24 cellular contexts compared by ENCODE assay signal in the genomic region with DNA sequence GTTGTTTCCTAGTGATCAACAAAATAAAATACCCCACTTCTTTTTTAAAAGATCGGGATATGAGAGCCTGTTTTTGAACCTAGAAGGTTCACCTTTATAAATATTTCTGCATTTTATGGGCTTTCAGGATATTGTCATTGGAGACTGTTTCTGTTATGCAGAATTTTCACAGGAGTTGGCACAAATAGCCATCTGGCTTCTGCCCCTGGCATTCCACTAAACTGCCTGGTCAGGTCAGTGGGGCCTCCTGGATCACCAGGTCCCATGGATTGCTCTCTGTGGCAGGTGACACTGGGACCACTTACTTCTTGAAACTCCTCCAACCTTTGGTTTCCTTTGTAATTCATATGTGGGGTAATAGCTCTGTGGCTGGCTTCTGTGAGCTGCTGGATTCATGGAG. TPM values are rescaled to one million over a fixed set of nuclear protein-coding genes. Genes with fewer than 3 reads are reported as not detected.
DNase-seq lines count a peak whose midpoint lies in the region; ATAC-seq, FAIRE-seq and TF ChIP-seq lines count a peak whose summit lies in the region.
"Had no signal": no experiment of that assay in that cellular context is flagged by ENCODE, and none has a peak within 500 bp of the region (broad histone marks: within the 10 kb centered on the region; RNA-seq: fewer than 3 reads in every experiment).

No MANE protein-coding gene starts in this region.

- CTCF ChIA-PET in GM12878 (lab: Yijun Ruan, JAX), result no interaction called here

- ATAC-seq in Right ventricle myocardium inferior (peak; percentile 35), GM12878 (no peak)
- ATAC-seq: PC-3 had no signal

- SMC1A ChIA-PET in GM12878 (lab: Charles Lee; ENCODE audit: uncharacterized antibody, unreplicated experiment), result interaction anchor here (1.7 kb wide), 1 partner anchor 153 kb away, joined by 3 read pairs; no protein-coding TSS in a partner anchor

- no peak for TF ChIP-seq CTCF in GM12878 (IDR thresholded peaks at IDR 0.05 in 2 of 3, conservative IDR thresholded peaks at IDR 0.05 in 1 of 3; ENCODE audit: control insufficient read depth in 2 of 3, extremely low read depth in 1 of 3, insufficient read depth in 1 of 3, low read depth in 3 of 3, low read length in 3 of 3)
- no peak for TF ChIP-seq CTCF in right atrium auricular region (IDR thresholded peaks at IDR 0.05)
- TF ChIP-seq CTCF in tibial artery (IDR thresholded peaks at IDR 0.05), result no peak
- no peak for TF ChIP-seq CTCF in tibial nerve (IDR thresholded peaks at IDR 0.05)
- TF ChIP-seq CTCF in transverse colon (IDR thresholded peaks at IDR 0.05), result no peak

- H4K20me1 ChIP-seq in GM12878 (ENCODE audit: control insufficient read depth, insufficient read depth), result no peaks in the 10 kb centered on the region

- in situ Hi-C loops in GM12878 (cut with MboI) (no loop called here), transverse colon (cut with MboI; ENCODE audit: low pct_ligation_motif_present in 1 of 4, low pct_unique_long_range_greater_than_20kb in 1 of 4, low sequenced_read_pairs in 3 of 4) (no loop called here)

- H3K4me3 ChIP-seq in GM12878 (no peak overlapping the region), right atrium auricular region (no peak overlapping the region), tibial artery (no peak overlapping the region), tibial nerve (no peak overlapping the region), transverse colon (no peak overlapping the region)
- H3K4me3 ChIP-seq: HAP-1 had no signal

- H3K36me3 ChIP-seq in GM12878 (ENCODE audit: control insufficient read depth in 2 of 2, insufficient read depth in 2 of 2, low read length in 1 of 2), result no peaks in the 10 kb centered on the region
- peaks cover 15% of the 10 kb centered on the region for H3K36me3 ChIP-seq in right atrium auricular region
- no peaks in the 10 kb centered on the region for H3K36me3 ChIP-seq in tibial artery
- H3K36me3 ChIP-seq in tibial nerve, result no peaks in the 10 kb centered on the region
- no peaks in the 10 kb centered on the region for H3K36me3 ChIP-seq in transverse colon
- H3K36me3 ChIP-seq: HAP-1 had no signal

- H3K9me3 ChIP-seq in GM12878 (replicated peaks; ENCODE audit: control insufficient read depth, insufficient read depth, low read length) (no peaks in the 10 kb centered on the region), right atrium auricular region (no peaks in the 10 kb centered on the region), tibial artery (no peaks in the 10 kb centered on the region), tibial nerve (no peaks in the 10 kb centered on the region), transverse colon (no peaks in the 10 kb centered on the region)
- H3K9me3 ChIP-seq: HAP-1 had no signal

- no peak for TF ChIP-seq POLR2A in GM12878 (IDR thresholded peaks at IDR 0.05; ENCODE audit: low read depth, low read length)
- TF ChIP-seq POLR2A in tibial nerve (IDR thresholded peaks at IDR 0.05), result no peak
- TF ChIP-seq POLR2A in transverse colon (IDR thresholded peaks at IDR 0.05), result no peak

- H3K4me1 ChIP-seq in GM12878 (ENCODE audit: control insufficient read depth, insufficient read depth, low read length) (no peaks in the 10 kb centered on the region), right atrium auricular region (peaks cover 0 to 51% of the 10 kb centered on the region in 2 donors), tibial artery (peaks cover 0 to 40% (median 7%) of the 10 kb centered on the region in 4 donors), tibial nerve (peaks cover 0 to 10% (median 0%) of the 10 kb centered on the region in 4 donors), transverse colon (no peaks in the 10 kb centered on the region)
- H3K4me1 ChIP-seq: HAP-1 had no signal

- H3K4me2 ChIP-seq in GM12878 (ENCODE audit: control insufficient read depth, insufficient read depth), result 0 out of 2 replicates have a peak overlapping the region, but pooled peaks have one; percentile 22

- RAD21 ChIA-PET in GM12878 (lab: Charles Lee; ENCODE audit: unreplicated experiment), result no interaction called here

- FAIRE-seq in GM12878 (lab: Jason Lieb, UNC), result no peak

- TF ChIP-seq RAD21 in GM12878 (IDR thresholded peaks at IDR 0.05; ENCODE audit: insufficient read depth, low read depth, low read length), result no peak

- POLR2A ChIA-PET in GM12878 (lab: Charles Lee), result no interaction called here

- H3K9ac ChIP-seq in GM12878 (ENCODE audit: control insufficient read depth, insufficient read depth, low read length), result no peak overlapping the region

- TF ChIP-seq EP300 in GM12878 (IDR thresholded peaks at IDR 0.05; ENCODE audit: borderline replicate concordance in 1 of 2, control insufficient read depth in 1 of 2, low read depth in 2 of 2, low read length in 2 of 2), result no peak
- no peak for TF ChIP-seq EP300 in tibial nerve (IDR thresholded peaks at IDR 0.05)
- TF ChIP-seq EP300 in transverse colon (IDR thresholded peaks at IDR 0.05; ENCODE audit: low read depth), result no peak

- H3K27ac ChIP-seq in GM12878 (ENCODE audit: control insufficient read depth, insufficient read depth) (no peak overlapping the region), right atrium auricular region (peak overlapping the region; percentile 78 to 81), tibial artery (peak overlapping the region; percentile 17 to 44), tibial nerve (no peak overlapping the region), transverse colon (no peak overlapping the region)

- no peaks in the 10 kb centered on the region for H3K79me2 ChIP-seq in GM12878 (ENCODE audit: control insufficient read depth, insufficient read depth, low read length)

- H3K27me3 ChIP-seq in GM12878 (replicated peaks in 1 of 2; ENCODE audit: control insufficient read depth in 2 of 2, insufficient read depth in 2 of 2, low read length in 1 of 2) (no peaks in the 10 kb centered on the region; a peak in 1 of 4 replicates), right atrium auricular region (no peaks in the 10 kb centered on the region), tibial artery (no peaks in the 10 kb centered on the region), tibial nerve (no peaks in the 10 kb centered on the region), transverse colon (no peaks in the 10 kb centered on the region)

- BruUV-seq in GM12878 (replicated peaks; lab: Mats Ljungman, UMichigan), result no TSS peak

- no peak overlapping the region for H2AFZ ChIP-seq in GM12878 (ENCODE audit: control insufficient read depth, low read depth, low read length)

- no peak for DNase-seq in Right ventricle myocardium inferior (ENCODE audit: missing footprints)
- DNase-seq in cardiac septum (ENCODE audit: low spot score), result no peak
- no peak for DNase-seq in GM12878 (ENCODE audit: low read depth, low spot score)
- DNase-seq in right atrium auricular region (ENCODE audit: low spot score), result no peak
- DNase-seq in tibial artery, result no peak
- DNase-seq in tibial nerve (ENCODE audit: low spot score in 2 of 2), result no peak
- no peak for DNase-seq in activated CD8-positive, alpha-beta memory T cell treated with anti-CD3 and anti-CD28 coated beads for 24 hours
- no peak for DNase-seq in transverse colon
- DNase-seq: 8988T, Calu3, DMS79 treated with DMSO at 0.1 percent for 48 hours, GF-D8, GOT3, NCI-H1092, NCI-H1417 treated with DMSO at 0.1 percent for 48 hours, NCI-H187, NCI-H2081 treated with DMSO at 0.1 percent for 48 hours, NCI-H2171, NCI-H226, NCI-H510A, NCI-H748 treated with DMSO at 0.1 percent for 48 hours, PC-3, SHP77 had no signal

- intact Hi-C loops in Right ventricle myocardium inferior (cut with DNase I), result no loop called here
- intact Hi-C loops in cardiac septum (cut with DNase I), result no loop called here
- intact Hi-C loops in GM12878 (cut with micrococcal nuclease; ENCODE audit: unreplicated experiment), result no loop called here
- intact Hi-C loops in tibial artery (cut with DNase I; ENCODE audit: low total_unique reads), result no loop called here
- intact Hi-C loops in transverse colon (cut with DNase I; ENCODE audit: low total_unique reads), result no loop called here

- WGBS in GM12878 (ENCODE audit: insufficient coverage, insufficient replicate concordance, low lambda C conversion rate, missing lambda C conversion rate), result 55% methylated on average over 1 of the region's 1 CpG
- 94 to 97% methylated on average over 1 of the region's 1 CpG for WGBS in tibial nerve, 2 donors
- WGBS in transverse colon (ENCODE audit: low coverage in 1 of 2), 2 donors, result 86 to 89% methylated on average over 1 of the region's 1 CpG

TF ChIP-seq in GM12878, 131 proteins besides CTCF, POLR2A, EP300 and RAD21 (continues in another document):
- no peak for TF ChIP-seq ASH2L (IDR thresholded peaks at IDR 0.05; ENCODE audit: borderline replicate concordance, low read depth)

RNA-seq across cellular contexts. Expression of a gene that starts 25.5 kb away (rescaled TPM):
- 42.6 TPM for total RNA-seq in Right ventricle myocardium inferior
- total RNA-seq in cardiac septum, result 80.8 TPM
- 36.1 and 39.7 TPM in 2 replicates for total RNA-seq in GM12878 (2013; cell fraction: nucleolus; rRNA removed)
- total RNA-seq in GM12878 (2014; rRNA removed), result 170 and 179 TPM in 2 replicates
- total RNA-seq in GM12878 (2014; rRNA removed; fragmentation: Illumina TruSeq; extraction: Trizol), result 20.5 and 22.2 TPM in 2 replicates
- total RNA-seq in GM12878 (2021), result 42.1 and 47.8 TPM in 2 replicates
- polyA plus RNA-seq in GM12878 (2011; ENCODE audit: low read depth), result 11.7 TPM
- 62.1 and 75.6 TPM in 2 replicates for polyA plus RNA-seq in GM12878 (2011; rRNA removed)
- 48.3 and 158 TPM in 2 replicates for polyA plus RNA-seq in GM12878 (2011; cell fraction: cytosol; rRNA removed)
- polyA plus RNA-seq in GM12878 (2011; cell fraction: nucleus; rRNA removed), result 50.4 and 95.9 TPM in 2 replicates
- polyA plus RNA-seq in GM12878 (2012), result 42.5 and 66.3 TPM in 2 replicates
- 25.3 and 33.0 TPM in 2 replicates for polyA plus RNA-seq in GM12878 (2014; fragmentation: Illumina TruSeq; extraction: Trizol)
- 1 to 10 TPM; 5.8 to 8.3 TPM for polyA plus RNA-seq in GM12878 (2014; fragmentation: Nextera tagmentation; extraction: Ambion mirVana)
- 255 and 364 TPM in 2 replicates for polyA plus RNA-seq in GM12878 (2014; rRNA removed)
- 10 to 100 TPM; 18.4 to 21.3 TPM for polyA plus RNA-seq in GM12878 (2016; fragmentation: Nextera tagmentation; extraction: Ambion mirVana)
- polyA minus RNA-seq in GM12878 (2011; rRNA and poly(A)+ RNA removed), result 51.4 and 60.8 TPM in 2 replicates
- polyA minus RNA-seq in GM12878 (2011; cell fraction: cytosol; rRNA and poly(A)+ RNA removed), result 35.9 and 44.4 TPM in 2 replicates
- polyA minus RNA-seq in GM12878 (2011; cell fraction: nucleus; rRNA and poly(A)+ RNA removed), result 18.6 and 32.8 TPM in 2 replicates
- total RNA-seq in right atrium auricular region, result 10 to 100 TPM; 68.0 to 97.5 TPM
- 100 to 1,000 TPM in 1 of 4 donors, 10 to 100 TPM in 3; 32.7 to 643 (median 56.4) TPM for total RNA-seq in tibial nerve
- 100 to 1,000 TPM in 1 of 4 donors, 10 to 100 TPM in 3; 18.5 to 159 (median 42.2) TPM for total RNA-seq in transverse colon

Comparison
In these comparisons a context has a peak if more than half of its experiments do, and no peak if none do; other contexts are left out.
1. H3K27ac ChIP-seq: peak in right atrium auricular region (2 of 2) and tibial artery (2 of 2); none in GM12878 (single experiment), tibial nerve (0 of 4) and transverse colon (0 of 4).